8 cellular contexts compared by ENCODE assay signal in the genomic region with DNA sequence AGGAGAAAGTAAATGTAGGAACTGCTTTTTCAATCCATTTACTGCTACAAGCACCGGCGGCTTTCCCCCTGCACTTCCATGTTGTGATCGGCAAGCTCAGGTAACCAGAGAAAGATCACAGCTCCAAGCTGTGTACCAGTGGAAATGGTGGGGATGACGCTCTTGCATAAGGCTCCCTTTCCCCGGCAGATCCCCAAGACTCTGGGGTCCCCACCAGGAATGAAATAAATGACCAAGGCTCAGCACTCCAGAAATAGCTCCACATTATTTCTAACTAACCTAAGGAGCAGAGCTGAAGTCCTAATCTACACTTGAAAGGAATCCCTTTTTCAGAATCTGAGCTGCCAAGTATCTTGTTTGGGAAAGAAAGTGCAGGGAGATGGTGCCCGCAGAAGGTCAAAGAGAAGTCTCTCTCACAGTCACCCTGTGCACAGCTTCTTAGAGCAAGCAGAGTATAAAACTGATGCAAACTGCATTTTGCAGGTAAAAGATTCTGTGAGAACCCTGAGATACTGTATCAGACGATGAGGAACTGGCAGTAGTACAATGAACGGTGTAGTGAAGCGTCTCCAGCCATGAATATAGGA. TPM values are rescaled to one million over a fixed set of nuclear protein-coding genes. Genes with fewer than 3 reads are reported as not detected.
DNase-seq lines count a peak whose midpoint lies in the region; ATAC-seq and TF ChIP-seq lines count a peak whose summit lies in the region.

No MANE protein-coding gene starts in this region.

- TF ChIP-seq CTCF in cardiac muscle cell (IDR thresholded peaks at IDR 0.05; ENCODE audit: low read depth, low read length) (no peak), Panc1 (IDR thresholded peaks at IDR 0.05) (no peak), epithelial cell of proximal tubule (conservative IDR thresholded peaks at IDR 0.05; ENCODE audit: low read depth, low read length) (no peak), prostate gland (IDR thresholded peaks at IDR 0.05) (no peak)

- TSS peak; percentile 92 for BruUV-seq in Panc1 (replicated peaks; lab: Mats Ljungman, UMichigan)

- TF ChIP-seq POLR2A in prostate gland (IDR thresholded peaks at IDR 0.05) = no peak

- H3K9me3 ChIP-seq in cardiac muscle cell (ENCODE audit: low read depth) (no peaks in the 10 kb centered on the region), Panc1 (ENCODE audit: control insufficient read depth, insufficient read depth, low read depth, low read length) (no peaks in the 10 kb centered on the region), prostate gland (no peaks in the 10 kb centered on the region)

- peaks cover 36% of the 10 kb centered on the region for H3K4me1 ChIP-seq in cardiac muscle cell (ENCODE audit: low read depth)
- H3K4me1 ChIP-seq in Panc1 (ENCODE audit: control insufficient read depth, insufficient read depth, low read length) = peaks cover 47% of the 10 kb centered on the region
- H3K4me1 ChIP-seq in prostate gland (replicated peaks) = peaks cover 3% of the 10 kb centered on the region

- H3K36me3 ChIP-seq in cardiac muscle cell = no peaks in the 10 kb centered on the region
- H3K36me3 ChIP-seq in Panc1 (ENCODE audit: control insufficient read depth, insufficient read depth, low read length) = peaks cover 7% of the 10 kb centered on the region
- H3K36me3 ChIP-seq in prostate gland = no peaks in the 10 kb centered on the region

- CTCF ChIA-PET in Panc1 (lab: Charles Lee) = interaction anchor here (0.6 to 1.1 kb wide), 4 partner anchors 13 to 244 kb away, joined by 3 to 14 read pairs (median 7); no protein-coding TSS in a partner anchor

- in situ Hi-C loops in Panc1 (cut with HindIII; ENCODE audit: low pct_unique_long_range_greater_than_20kb, low sequenced_read_pairs) = no loop called here

- POLR2A ChIA-PET in Panc1 (lab: Charles Lee) = interaction anchor here (0.5 to 0.6 kb wide), 3 partner anchors 9 to 931 kb away, joined by 3 to 15 read pairs (median 11); no protein-coding TSS in a partner anchor

- ATAC-seq in Right ventricle myocardium inferior = no peak
- ATAC-seq in Panc1 = peak; percentile 29

- peak overlapping the region; percentile 75 for H3K4me3 ChIP-seq in cardiac muscle cell
- H3K4me3 ChIP-seq in Panc1 (ENCODE audit: low read depth in 2 of 2, low read length in 2 of 2) = peak overlapping the region; percentile 74 to 82
- H3K4me3 ChIP-seq in epithelial cell of proximal tubule (ENCODE audit: low read depth, low read length) = peak overlapping the region; percentile 79
- H3K4me3 ChIP-seq in prostate gland = peak overlapping the region; percentile 36 to 55

- intact Hi-C loops in Right ventricle myocardium inferior (cut with DNase I) (no loop called here), Panc1 (cut with micrococcal nuclease; ENCODE audit: unreplicated experiment) (no loop called here), prostate gland (cut with DNase I) (no loop called here)

- H3K27ac ChIP-seq in cardiac muscle cell = peak overlapping the region; percentile 90
- peak overlapping the region; percentile 93 for H3K27ac ChIP-seq in Panc1 (ENCODE audit: low read length)
- H3K27ac ChIP-seq in prostate gland = peak overlapping the region; percentile 76 to 85

- no peaks in the 10 kb centered on the region for H3K27me3 ChIP-seq in cardiac muscle cell
- H3K27me3 ChIP-seq in Panc1 (ENCODE audit: control insufficient read depth, insufficient read depth, low read length) = no peaks in the 10 kb centered on the region
- no peaks in the 10 kb centered on the region for H3K27me3 ChIP-seq in prostate gland (replicated peaks; ENCODE audit: insufficient read depth)

- 4% methylated on average over 9 of the region's 9 CpGs for WGBS in prostate gland

- DNase-seq in cardiac muscle cell (ENCODE audit: low read depth in 1 of 2, low spot score in 1 of 2) (no peak), Right ventricle myocardium inferior (ENCODE audit: missing footprints) (no peak), Panc1 (ENCODE audit: low read depth, low spot score) (no peak), epithelial cell of proximal tubule (ENCODE audit: low read depth) (no peak), prostate gland (ENCODE audit: low spot score) (no peak), HPDE6-E6E7 (ENCODE audit: extremely low spot score) (no peak), HuH-7.5 (ENCODE audit: low spot score) (no peak), iPS-NIHi7 (ENCODE audit: extremely low spot score) (no peak)

RNA-seq across cellular contexts. Expression of gene GRB2, which starts 11.1 kb away (rescaled TPM):
- total RNA-seq in cardiac muscle cell = 113 and 198 TPM in 2 replicates
- 115 and 132 TPM in 2 replicates for polyA plus RNA-seq in cardiac muscle cell
- total RNA-seq in Right ventricle myocardium inferior = 59.0 TPM
- 148 TPM for total RNA-seq in Panc1 (2021; ENCODE audit: unreplicated experiment)
- polyA plus RNA-seq in Panc1 (2012; ENCODE audit: insufficient read length) = 94.8 TPM
- total RNA-seq in epithelial cell of proximal tubule = 77.5 and 82.8 TPM in 2 replicates
- total RNA-seq in prostate gland = 10 to 100 TPM; 88.3 to 95.7 TPM
